In the genomic region with DNA sequence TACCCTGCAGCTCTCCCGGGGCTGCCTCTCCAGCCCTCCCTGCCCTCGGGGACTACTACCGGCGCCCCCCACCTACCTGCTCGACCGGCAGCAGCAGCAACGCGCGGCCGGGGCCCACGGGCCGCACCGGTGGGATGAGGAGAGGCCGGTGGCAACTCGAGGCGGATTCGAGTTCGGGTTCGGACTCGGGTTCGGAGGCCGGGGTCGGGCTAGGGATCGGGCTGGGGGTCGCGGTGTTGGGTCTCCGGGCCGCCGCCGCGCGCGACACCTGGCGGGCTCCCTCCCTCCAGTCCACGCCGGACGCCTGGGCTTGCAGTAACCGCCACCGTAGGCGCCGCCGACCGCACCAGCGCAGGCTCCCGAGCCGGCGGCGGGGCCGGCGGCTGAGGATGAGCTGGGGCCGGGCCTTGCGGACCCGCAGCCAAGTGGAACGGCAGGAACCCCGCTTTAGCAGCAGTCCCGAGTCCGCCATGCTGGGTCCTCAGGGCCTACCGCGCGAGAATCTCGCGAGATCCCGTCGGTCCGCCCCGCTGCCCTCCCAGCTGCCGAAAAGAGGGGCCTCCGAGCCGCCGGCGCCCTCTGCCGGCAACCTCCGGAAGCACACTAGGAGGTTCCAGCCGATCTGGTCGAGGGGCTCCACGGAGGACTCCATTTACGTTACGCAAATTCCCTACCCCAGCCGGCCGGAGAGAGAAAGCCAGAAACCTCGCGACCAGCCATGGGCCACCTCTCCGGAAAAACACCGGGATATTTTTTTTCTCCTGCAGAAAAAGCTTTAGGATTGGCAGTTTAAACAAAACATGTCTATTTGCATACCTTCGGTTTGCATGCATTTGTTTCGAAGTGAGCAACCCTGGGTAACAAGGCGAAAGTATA, we compare ENCODE assay signal across 7 cellular contexts.
DNase-seq lines count a peak whose midpoint lies in the region; ATAC-seq and TF ChIP-seq lines count a peak whose summit lies in the region.

A gene (minus strand): TSS at position 483 of the 876 bp plus-strand sequence. CDS start 11 bp downstream, at position 472.

- DNase-seq in NCI-H2029 (lab: John Stamatoyannopoulos, UW) (peak; percentile 80), T-helper 22 cell (ENCODE audit: low read depth) (peak; percentile 87), astrocyte of the hippocampus (ENCODE audit: low read depth, low spot score) (peak; percentile 97), hippocampal formation (lab: John Stamatoyannopoulos, UW) (peak; percentile 86 to 87), retinal pigment epithelial cell (ENCODE audit: low read depth) (peak; percentile 56)

- H3K4me3 ChIP-seq in retinal pigment epithelial cell (ENCODE audit: low read length) = peak within 1 kb of the TSS; percentile 94

- peak; percentile 87 for TF ChIP-seq CTCF in retinal pigment epithelial cell (conservative IDR thresholded peaks at IDR 0.05; ENCODE audit: low read depth, low read length)

- peak; percentile 91 for ATAC-seq in GM18502 (IDR thresholded peaks at IDR 0.05; ENCODE audit: poor library complexity, unreplicated experiment)
- peak; percentile 95 for ATAC-seq in HG02970 (IDR thresholded peaks at IDR 0.05; ENCODE audit: low FRiP score, unreplicated experiment)

Comparison
In these comparisons a context has a peak if more than half of its experiments do, and no peak if none do; other contexts are left out.
1. Peak in every context shown above with its lines: DNase-seq, ATAC-seq and H3K4me3 ChIP-seq.